In the genomic region with DNA sequence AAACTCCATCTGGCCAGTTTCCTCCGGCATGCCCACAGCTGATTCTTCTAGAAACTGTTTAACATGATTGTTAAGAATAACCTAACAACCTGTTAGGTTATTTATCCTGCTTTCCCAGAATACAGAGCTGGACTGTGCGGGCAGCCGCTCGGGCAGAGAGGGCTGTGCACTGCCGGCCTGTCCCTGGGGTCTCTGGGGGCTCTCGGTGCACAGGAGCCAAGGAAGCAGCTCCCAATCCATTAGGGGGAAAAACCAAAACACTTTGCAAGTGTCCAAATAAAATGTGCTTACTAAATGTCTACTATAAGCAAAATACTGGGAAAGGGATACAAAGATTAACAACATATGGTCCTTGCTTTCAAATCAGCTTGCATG, we compare ENCODE assay signal across 32 cellular contexts.
"Had no signal": no experiment of that assay in that cellular context is flagged by ENCODE, and none has a peak within 500 bp of the region (broad histone marks: within the 10 kb centered on the region; RNA-seq: fewer than 3 reads in every experiment).

No MANE protein-coding gene starts in this region.

- H3K36me3 ChIP-seq: adrenal gland, esophagus squamous epithelium, heart left ventricle had no signal

- H3K27ac Mint-ChIP-seq: activated CD4-positive, alpha-beta memory T cell treated with anti-CD3 and anti-CD28 coated beads, Interleukin-2, amount 10 ng/mL, durations not matched to agents 7 days and 5 days; activated CD4-positive, alpha-beta T cell treated with anti-CD3 and anti-CD28 coated beads, Interleukin-2, amount 10 ng/mL, durations not matched to agents 7 days and 5 days; activated naive CD8-positive, alpha-beta T cell; activated naive CD8-positive, alpha-beta T cell treated with anti-CD3 and anti-CD28 coated beads, Interleukin-2, amount 50 U/mL, for 24 hours; brain; effector memory CD8-positive, alpha-beta T cell; WTC11 had no signal

- H3K4me3 Mint-ChIP-seq: activated CD4-positive, alpha-beta memory T cell treated with anti-CD3 and anti-CD28 coated beads, Interleukin-2, amount 10 ng/mL, durations not matched to agents 7 days and 5 days; activated CD4-positive, alpha-beta T cell treated with anti-CD3 and anti-CD28 coated beads, Interleukin-2, amount 10 ng/mL, durations not matched to agents 7 days and 5 days; activated naive CD8-positive, alpha-beta T cell; activated naive CD8-positive, alpha-beta T cell treated with anti-CD3 and anti-CD28 coated beads, Interleukin-2, amount 50 U/mL, for 24 hours; activated T-cell treated with anti-CD3 and anti-CD28 coated beads, Interleukin-2, amount 50 U/mL, for 4 hours; brain; effector memory CD8-positive, alpha-beta T cell; WTC11 had no signal

- FAIRE-seq: bronchial epithelial cell, colon, endothelial cell of umbilical vein, frontal cortex had no signal

- H3K9me3 ChIP-seq: adrenal gland, esophagus squamous epithelium, heart left ventricle had no signal

- H3K4me3 ChIP-seq: adrenal gland, esophagus squamous epithelium, heart left ventricle had no signal

- H3K27me3 Mint-ChIP-seq: activated CD4-positive, alpha-beta memory T cell treated with anti-CD3 and anti-CD28 coated beads, Interleukin-2, amount 10 ng/mL, durations not matched to agents 7 days and 5 days; activated CD4-positive, alpha-beta T cell treated with anti-CD3 and anti-CD28 coated beads, Interleukin-2, amount 10 ng/mL, durations not matched to agents 7 days and 5 days; activated naive CD8-positive, alpha-beta T cell; activated naive CD8-positive, alpha-beta T cell treated with anti-CD3 and anti-CD28 coated beads, Interleukin-2, amount 50 U/mL, for 24 hours; activated T-helper 17 cell treated with anti-CD3 and anti-CD28 coated beads, Interleukin-2, amount 50 U/mL, for 72 hours; effector memory CD8-positive, alpha-beta T cell had no signal

- H3K4me1 ChIP-seq: adrenal gland had no signal

- H3K27ac ChIP-seq: adrenal gland, epithelial cell of prostate, esophagus squamous epithelium, heart left ventricle, VCaP had no signal

- H3K9me3 Mint-ChIP-seq: activated CD4-positive, alpha-beta memory T cell treated with anti-CD3 and anti-CD28 coated beads, Interleukin-2, amount 10 ng/mL, durations not matched to agents 7 days and 5 days; activated CD4-positive, alpha-beta T cell treated with anti-CD3 and anti-CD28 coated beads, Interleukin-2, amount 10 ng/mL, durations not matched to agents 7 days and 5 days; activated naive CD8-positive, alpha-beta T cell treated with anti-CD3 and anti-CD28 coated beads, Interleukin-2, amount 50 U/mL, for 24 hours; activated T-cell treated with anti-CD3 and anti-CD28 coated beads, Interleukin-2, amount 50 U/mL, for 4 hours; activated T-helper 17 cell treated with anti-CD3 and anti-CD28 coated beads, Interleukin-2, amount 50 U/mL, for 72 hours; effector memory CD8-positive, alpha-beta T cell; WTC11 had no signal

- H3K27me3 ChIP-seq: adrenal gland, esophagus squamous epithelium, heart left ventricle had no signal

- ATAC-seq: activated naive CD8-positive, alpha-beta T cell treated with anti-CD3 and anti-CD28 coated beads, Interleukin-2, amount 50 U/mL, for 24 hours; activated T-cell treated with anti-CD3 and anti-CD28 coated beads, Interleukin-2, amount 50 U/mL, for 4 hours; activated T-helper 17 cell treated with anti-CD3 and anti-CD28 coated beads, Interleukin-2, amount 50 U/mL, for 72 hours; effector memory CD8-positive, alpha-beta T cell; heart left ventricle; WTC11 had no signal

- DNase-seq: activated CD4-positive, alpha-beta memory T cell treated with anti-CD3 and anti-CD28 coated beads, Interleukin-2, amount 10 ng/mL, durations not matched to agents 7 days and 5 days; activated CD4-positive, alpha-beta T cell treated with anti-CD3 and anti-CD28 coated beads for 1 hour; activated CD4-positive, alpha-beta T cell treated with anti-CD3 and anti-CD28 coated beads for 4 hours; activated CD4-positive, alpha-beta T cell treated with anti-CD3 and anti-CD28 coated beads, Interleukin-2, amount 10 ng/mL, durations not matched to agents 7 days and 5 days; activated CD4-positive, alpha-beta T cell treated with anti-CD3 and anti-CD28 coated beads, Interleukin-2, amount 50 U/mL, for 4 hours; activated effector memory CD4-positive, alpha-beta T cell treated with Interleukin-2 at 50 U/mL for 16 hours; activated gamma-delta T cell treated with Interleukin-2 at 50 U/mL for 16 hours; activated naive CD4-positive, alpha-beta T cell treated with anti-CD3 and anti-CD28 coated beads, Interleukin-2, amount 50 U/mL, for 16 hours; activated naive CD4-positive, alpha-beta T cell treated with Interleukin-2 at 50 U/mL for 16 hours; activated naive CD8-positive, alpha-beta T cell treated with anti-CD3 and anti-CD28 coated beads, Interleukin-2, amount 50 U/mL, for 24 hours; activated T-cell treated with anti-CD3 and anti-CD28 coated beads, Interleukin-2, amount 50 U/mL, for 4 hours; adrenal gland; amygdala; aorta; caudate nucleus; cortex of kidney; dermis blood vessel endothelial cell; effector CD4-positive, alpha-beta T cell; effector memory CD8-positive, alpha-beta T cell; esophagus squamous epithelium; heart left ventricle; T-helper 2 cell had no signal

- H3K36me3 Mint-ChIP-seq: brain, WTC11 had no signal
